ENCODE assay signal across 25 cellular contexts in genomic region chr1:53361541-53361961, GRCh38. TPM values are rescaled to one million over a fixed set of nuclear protein-coding genes. Genes with fewer than 3 reads are reported as not detected.
DNase-seq lines count a peak whose midpoint lies in the region; ATAC-seq and TF ChIP-seq lines count a peak whose summit lies in the region.
"Had no signal": no experiment of that assay in that cellular context is flagged by ENCODE, and none has a peak within 500 bp of the region (broad histone marks: within the 10 kb centered on the region; RNA-seq: fewer than 3 reads in every experiment).

No MANE protein-coding gene starts in this region.

- no peak overlapping the region for H3K4me3 ChIP-seq in lung
- H3K4me3 ChIP-seq in tibial artery, result no peak overlapping the region
- H3K4me3 ChIP-seq: A549, colonic mucosa, thyroid gland had no signal

- TF ChIP-seq CTCF in lung (IDR thresholded peaks at IDR 0.05; ENCODE audit: control extremely low read depth, extremely low read depth), result no peak
- no peak for TF ChIP-seq CTCF in tibial artery (IDR thresholded peaks at IDR 0.05)

- no peak overlapping the region for H3K27ac ChIP-seq in lung (ENCODE audit: low read depth in 1 of 2, low read length in 1 of 2)
- no peak overlapping the region for H3K27ac ChIP-seq in tibial artery
- H3K27ac ChIP-seq: A549, brain microvascular endothelial cell, colonic mucosa, thyroid gland had no signal

- H3K4me1 ChIP-seq in lung (ENCODE audit: control insufficient read depth in 2 of 2, insufficient read depth in 2 of 2, low read length in 2 of 2), result no peaks in the 10 kb centered on the region
- H3K4me1 ChIP-seq in tibial artery, result no peaks in the 10 kb centered on the region
- H3K4me1 ChIP-seq: A549, colonic mucosa had no signal

- H3K27me3 ChIP-seq in lung (ENCODE audit: control insufficient read depth, insufficient read depth) (no peaks in the 10 kb centered on the region), tibial artery (peaks cover 0 to 21% of the 10 kb centered on the region in 2 donors)
- H3K27me3 ChIP-seq: brain microvascular endothelial cell, colonic mucosa, thyroid gland had no signal

- 75 to 85% methylated on average over 3 of the region's 3 CpGs for WGBS in lung, 2 donors

- no peak overlapping the region for H3K27ac Mint-ChIP-seq in activated T-cell treated with anti-CD3 and anti-CD28 coated beads, Interleukin-2, amount 50 U/mL, for 24 hours
- H3K27ac Mint-ChIP-seq: activated T-helper 2 cell treated with anti-CD3 and anti-CD28 coated beads, Interferon-gamma antibody, Interleukin-2, Interleukin-4, amounts not matched to agents 10 μg/mL and 5 μg/mL and 100 μg/mL, durations not matched to agents 14 hours and 24 hours and 36 hours; progenitor cell of endocrine pancreas had no signal

- peak; percentile 6 for DNase-seq in activated T-cell treated with anti-CD3 and anti-CD28 coated beads, Interleukin-2, amount 50 U/mL, for 24 hours
- DNase-seq in activated T-cell treated with anti-CD3 and anti-CD28 coated beads for 4 hours, result no peak
- DNase-seq in activated CD8-positive, alpha-beta memory T cell treated with anti-CD3 and anti-CD28 coated beads, Interleukin-2, amount 50 U/mL, for 4 hours, result peak; percentile 1
- no peak for DNase-seq in lung (ENCODE audit: low spot score)
- DNase-seq in tibial artery, result peak; percentile 12 to 21
- no peak for DNase-seq in NK-92 (lab: John Stamatoyannopoulos, UW; ENCODE audit: unreplicated experiment)
- DNase-seq in SHP77 (lab: John Stamatoyannopoulos, UW), result no peak
- no peak for DNase-seq in stimulated activated CD4-positive, alpha-beta T cell treated with anti-CD3 and anti-CD28 coated beads, Interleukin-2, amount 100 ng/mL, for 24 hours
- DNase-seq: brain microvascular endothelial cell; colonic mucosa; COR-L47; DMS79; midbrain; NCI-H1436 treated with DMSO at 0.1 percent for 48 hours; NCI-H2171; NCI-H526 treated with DMSO at 0.1 percent for 48 hours; Right ventricle myocardium superior; small intestine; stimulated activated CD4-positive, alpha-beta T cell treated with anti-CD3 and anti-CD28 coated beads, Interleukin-2, amount 100 ng/mL, for 48 hours; stimulated activated naive CD4-positive, alpha-beta T cell; thyroid gland had no signal

- H3K36me3 ChIP-seq in lung (ENCODE audit: control insufficient read depth in 2 of 2, insufficient read depth in 2 of 2, low read length in 2 of 2), result no peaks in the 10 kb centered on the region
- no peaks in the 10 kb centered on the region for H3K36me3 ChIP-seq in tibial artery
- H3K36me3 ChIP-seq: brain microvascular endothelial cell, colonic mucosa, thyroid gland had no signal

- H3K9me3 ChIP-seq in lung (ENCODE audit: control insufficient read depth in 2 of 2, insufficient read depth in 1 of 2, low read length in 1 of 2), result peaks cover 2% of the 10 kb centered on the region in 2 donors
- peaks cover 0 to 18% (median 0%) of the 10 kb centered on the region in 3 donors for H3K9me3 ChIP-seq in tibial artery
- H3K9me3 ChIP-seq: thyroid gland had no signal

- H3K9me3 Mint-ChIP-seq in activated T-cell treated with anti-CD3 and anti-CD28 coated beads, Interleukin-2, amount 50 U/mL, for 24 hours, result peaks cover 4% of the 10 kb centered on the region

- H3K27me3 Mint-ChIP-seq in activated T-cell treated with anti-CD3 and anti-CD28 coated beads, Interleukin-2, amount 50 U/mL, for 24 hours, result peaks cover 8% of the 10 kb centered on the region

- intact Hi-C loops in tibial artery (cut with DNase I; ENCODE audit: low total_unique reads), result no loop called here

- no peaks in the 10 kb centered on the region for H3K36me3 Mint-ChIP-seq in activated T-cell treated with anti-CD3 and anti-CD28 coated beads, Interleukin-2, amount 50 U/mL, for 24 hours (ENCODE audit: low read depth)

- ATAC-seq in lung (ENCODE audit: insufficient read depth, low FRiP score), result peak; percentile 34
- ATAC-seq: A549, HCT116 had no signal

- no peak overlapping the region for H3K4me3 Mint-ChIP-seq in activated T-cell treated with anti-CD3 and anti-CD28 coated beads, Interleukin-2, amount 50 U/mL, for 24 hours

- H3K4me1 Mint-ChIP-seq in activated T-cell treated with anti-CD3 and anti-CD28 coated beads, Interleukin-2, amount 50 U/mL, for 24 hours (ENCODE audit: low read depth), result no peaks in the 10 kb centered on the region

RNA-seq across cellular contexts. Expression of gene LRP8, which starts 33.7 kb away (rescaled TPM):
- 10 to 100 TPM in 1 of 2 donors, 1 to 10 TPM in 1; 4.5 to 20.0 TPM for total RNA-seq in lung
- 10 to 100 TPM in 1 of 2 donors, 1 to 10 TPM in 1; 2.6 to 14.7 TPM for polyA plus RNA-seq in lung

Comparison
In these comparisons a context has a peak if more than half of its experiments do, and no peak if none do; other contexts are left out.
1. DNase-seq: peak in activated T-cell treated with anti-CD3 and anti-CD28 coated beads, Interleukin-2, amount 50 U/mL, for 24 hours (single experiment), activated CD8-positive, alpha-beta memory T cell treated with anti-CD3 and anti-CD28 coated beads, Interleukin-2, amount 50 U/mL, for 4 hours (single experiment) and tibial artery (2 of 2); none in activated T-cell treated with anti-CD3 and anti-CD28 coated beads for 4 hours (single experiment), lung (single experiment), NK-92 (single experiment), SHP77 (0 of 2) and stimulated activated CD4-positive, alpha-beta T cell treated with anti-CD3 and anti-CD28 coated beads, Interleukin-2, amount 100 ng/mL, for 24 hours (0 of 2).